ENCODE assay signal across 1 cellular context in the genomic region with DNA sequence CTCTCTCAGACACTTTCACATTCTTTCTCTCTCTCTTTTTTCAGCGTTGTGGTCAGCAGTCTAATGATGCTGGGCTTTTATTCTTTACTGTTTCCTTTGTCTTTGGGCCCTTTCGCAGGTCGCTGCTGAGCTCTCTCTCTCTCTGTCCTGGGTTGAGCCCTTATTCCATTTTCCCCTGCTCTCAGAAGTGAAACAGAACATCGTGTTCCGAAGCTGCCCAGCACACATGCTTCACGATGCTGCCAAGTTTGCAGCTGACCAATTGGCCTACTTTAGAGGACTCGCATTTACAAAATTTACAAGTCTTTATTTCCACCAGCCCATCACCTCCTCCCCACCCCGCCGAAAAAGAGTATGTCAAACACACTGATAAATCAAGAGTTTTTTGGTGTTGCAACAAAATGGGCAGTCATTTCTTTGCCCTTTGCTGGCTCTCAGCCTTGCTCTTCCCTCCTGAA.
TF ChIP-seq lines count a peak whose summit lies in the region.

No MANE protein-coding gene starts in this region.

TF ChIP-seq in IMR-90, 13 proteins besides CTCF, POLR2A, EP300 and RAD21:
- TF ChIP-seq MAZ (IDR thresholded peaks at IDR 0.05; ENCODE audit: borderline replicate concordance, low read depth, low read length) (no peak), MXI1 (IDR thresholded peaks at IDR 0.05; ENCODE audit: borderline replicate concordance, low read depth, low read length) (no peak), NFE2L2 (IDR thresholded peaks at IDR 0.05; ENCODE audit: low read depth, low read length) (no peak), CEBPB (IDR thresholded peaks at IDR 0.05; ENCODE audit: low read depth, low read length) (no peak), CHD1 (IDR thresholded peaks at IDR 0.05; ENCODE audit: low read depth, low read length) (no peak), FOS (IDR thresholded peaks at IDR 0.05; ENCODE audit: low read depth, low read length) (no peak), BHLHE40 (IDR thresholded peaks at IDR 0.05; ENCODE audit: low read depth, low read length) (no peak), RFX5 (IDR thresholded peaks at IDR 0.05; ENCODE audit: low read depth, low read length) (no peak), RCOR1 (IDR thresholded peaks at IDR 0.05; ENCODE audit: insufficient replicate concordance, low read length) (no peak), MAFK (IDR thresholded peaks at IDR 0.05; ENCODE audit: low read depth, low read length) (no peak), SMC3 (IDR thresholded peaks at IDR 0.05; ENCODE audit: low read depth, low read length) (no peak)
- TF ChIP-seq, protein P1, sequence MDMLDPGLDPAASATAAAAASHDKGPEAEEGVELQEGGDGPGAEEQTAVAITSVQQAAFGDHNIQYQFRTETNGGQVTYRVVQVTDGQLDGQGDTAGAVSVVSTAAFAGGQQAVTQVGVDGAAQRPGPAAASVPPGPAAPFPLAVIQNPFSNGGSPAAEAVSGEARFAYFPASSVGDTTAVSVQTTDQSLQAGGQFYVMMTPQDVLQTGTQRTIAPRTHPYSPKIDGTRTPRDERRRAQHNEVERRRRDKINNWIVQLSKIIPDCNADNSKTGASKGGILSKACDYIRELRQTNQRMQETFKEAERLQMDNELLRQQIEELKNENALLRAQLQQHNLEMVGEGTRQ (IDR thresholded peaks at IDR 0.05; ENCODE audit: low read depth, low read length), result no peak
- TF ChIP-seq, protein P2, sequence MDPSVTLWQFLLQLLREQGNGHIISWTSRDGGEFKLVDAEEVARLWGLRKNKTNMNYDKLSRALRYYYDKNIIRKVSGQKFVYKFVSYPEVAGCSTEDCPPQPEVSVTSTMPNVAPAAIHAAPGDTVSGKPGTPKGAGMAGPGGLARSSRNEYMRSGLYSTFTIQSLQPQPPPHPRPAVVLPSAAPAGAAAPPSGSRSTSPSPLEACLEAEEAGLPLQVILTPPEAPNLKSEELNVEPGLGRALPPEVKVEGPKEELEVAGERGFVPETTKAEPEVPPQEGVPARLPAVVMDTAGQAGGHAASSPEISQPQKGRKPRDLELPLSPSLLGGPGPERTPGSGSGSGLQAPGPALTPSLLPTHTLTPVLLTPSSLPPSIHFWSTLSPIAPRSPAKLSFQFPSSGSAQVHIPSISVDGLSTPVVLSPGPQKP (IDR thresholded peaks at IDR 0.05; ENCODE audit: borderline replicate concordance, low read depth, low read length), result no peak
